ENCODE assay signal across 1 cellular context in the genomic region with DNA sequence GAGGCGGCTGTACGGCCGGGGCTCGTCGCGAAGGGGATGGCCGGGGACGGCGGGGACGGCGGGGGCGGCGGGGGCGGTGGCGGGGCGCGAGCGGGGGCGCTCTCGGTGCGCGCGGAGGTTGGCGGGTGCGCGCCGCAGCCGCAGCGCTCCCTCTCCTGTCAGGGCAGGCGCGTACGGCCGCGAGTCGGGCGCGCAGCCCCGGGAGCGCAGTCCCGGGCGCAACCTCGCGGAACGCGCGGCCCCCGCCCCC.
TF ChIP-seq lines count a peak whose summit lies in the region.

No MANE protein-coding gene starts in this region.

TF ChIP-seq in HCT116, 20 proteins besides CTCF, POLR2A, EP300 and RAD21 (continued from another document):
- TF ChIP-seq, protein P1, sequence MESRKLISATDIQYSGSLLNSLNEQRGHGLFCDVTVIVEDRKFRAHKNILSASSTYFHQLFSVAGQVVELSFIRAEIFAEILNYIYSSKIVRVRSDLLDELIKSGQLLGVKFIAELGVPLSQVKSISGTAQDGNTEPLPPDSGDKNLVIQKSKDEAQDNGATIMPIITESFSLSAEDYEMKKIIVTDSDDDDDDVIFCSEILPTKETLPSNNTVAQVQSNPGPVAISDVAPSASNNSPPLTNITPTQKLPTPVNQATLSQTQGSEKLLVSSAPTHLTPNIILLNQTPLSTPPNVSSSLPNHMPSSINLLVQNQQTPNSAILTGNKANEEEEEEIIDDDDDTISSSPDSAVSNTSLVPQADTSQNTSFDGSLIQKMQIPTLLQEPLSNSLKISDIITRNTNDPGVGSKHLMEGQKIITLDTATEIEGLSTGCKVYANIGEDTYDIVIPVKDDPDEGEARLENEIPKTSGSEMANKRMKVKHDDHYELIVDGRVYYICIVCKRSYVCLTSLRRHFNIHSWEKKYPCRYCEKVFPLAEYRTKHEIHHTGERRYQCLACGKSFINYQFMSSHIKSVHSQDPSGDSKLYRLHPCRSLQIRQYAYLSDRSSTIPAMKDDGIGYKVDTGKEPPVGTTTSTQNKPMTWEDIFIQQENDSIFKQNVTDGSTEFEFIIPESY (IDR thresholded peaks at IDR 0.05; ENCODE audit: extremely low read depth, insufficient replicate concordance, low read length), result no peak
- TF ChIP-seq CEBPB (IDR thresholded peaks at IDR 0.05; ENCODE audit: low read depth) (no peak), FOSL1 (IDR thresholded peaks at IDR 0.05; ENCODE audit: low read depth) (no peak), EZH2 (IDR thresholded peaks at IDR 0.05) (no peak), JUND (IDR thresholded peaks at IDR 0.05) (no peak), ZNF274 (IDR thresholded peaks at IDR 0.05; ENCODE audit: low read depth, low read length) (no peak), SIN3A (IDR thresholded peaks at IDR 0.05; ENCODE audit: low read depth) (no peak), EGR1 (IDR thresholded peaks at IDR 0.05; ENCODE audit: low read depth) (no peak), YY1 (IDR thresholded peaks at IDR 0.05; ENCODE audit: extremely low read depth, insufficient replicate concordance, low read depth, low read length) (no peak), CBX3 (IDR thresholded peaks at IDR 0.05; ENCODE audit: low read depth) (no peak), EZH2phosphoT487 (IDR thresholded peaks at IDR 0.05; ENCODE audit: borderline replicate concordance) (no peak), ELF1 (IDR thresholded peaks at IDR 0.05; ENCODE audit: borderline replicate concordance, low read depth) (no peak), POLR2AphosphoS5 (IDR thresholded peaks at IDR 0.05; ENCODE audit: low read depth, low read length) (no peak), SP1 (IDR thresholded peaks at IDR 0.05; ENCODE audit: low read depth) (no peak)
- TF ChIP-seq, protein P2, sequence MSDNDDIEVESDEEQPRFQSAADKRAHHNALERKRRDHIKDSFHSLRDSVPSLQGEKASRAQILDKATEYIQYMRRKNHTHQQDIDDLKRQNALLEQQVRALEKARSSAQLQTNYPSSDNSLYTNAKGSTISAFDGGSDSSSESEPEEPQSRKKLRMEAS (IDR thresholded peaks at IDR 0.05), result no peak
- TF ChIP-seq, protein P3, sequence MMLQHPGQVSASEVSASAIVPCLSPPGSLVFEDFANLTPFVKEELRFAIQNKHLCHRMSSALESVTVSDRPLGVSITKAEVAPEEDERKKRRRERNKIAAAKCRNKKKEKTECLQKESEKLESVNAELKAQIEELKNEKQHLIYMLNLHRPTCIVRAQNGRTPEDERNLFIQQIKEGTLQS (IDR thresholded peaks at IDR 0.05), result no peak
